In genomic region chr7:101065162-101065561, GRCh38 we compare ENCODE assay signal across 4 cellular contexts. TPM values are rescaled to one million over a fixed set of nuclear protein-coding genes. Genes with fewer than 3 reads are reported as not detected.
"Had no signal": no experiment of that assay in that cellular context is flagged by ENCODE, and none has a peak within 500 bp of the region (broad histone marks: within the 10 kb centered on the region; RNA-seq: fewer than 3 reads in every experiment).

No MANE protein-coding gene starts in this region.

RNA-seq across cellular contexts. Expression of gene MUC17, which starts 45.3 kb away (rescaled TPM):
- total RNA-seq: GM23248, H4, H7 had no signal
- polyA plus RNA-seq: GM23248, IgD-negative memory B cell had no signal
